8 cellular contexts compared by ENCODE assay signal in genomic region chr19:45676851-45677263, GRCh38. TPM values are rescaled to one million over a fixed set of nuclear protein-coding genes. Genes with fewer than 3 reads are reported as not detected.
DNase-seq lines count a peak whose midpoint lies in the region; ATAC-seq lines count a peak whose summit lies in the region.

No MANE protein-coding gene starts in this region.

- peak; percentile 10 for ATAC-seq in Right ventricle myocardium superior (ENCODE audit: poor library complexity)
- no peak for ATAC-seq in left ventricle myocardium superior
- ATAC-seq in left cardiac atrium: peak in 1 of 2 donors; percentile 40

- DNase-seq in Right ventricle myocardium superior (no peak), left ventricle myocardium superior (no peak), activated T-cell treated with anti-CD3 and anti-CD28 coated beads for 48 hours (ENCODE audit: low read depth) (peak; percentile 40), left cardiac atrium (peak; percentile 37), NCI-H2227 treated with DMSO at 0.1 percent for 48 hours (lab: John Stamatoyannopoulos, UW) (no peak), NCI-H1048 (lab: John Stamatoyannopoulos, UW) (no peak), GM03348 (ENCODE audit: low spot score) (no peak)
- DNase-seq in stimulated activated CD4-positive, alpha-beta T cell treated with anti-CD3 and anti-CD28 coated beads, Interleukin-2, amount 100 ng/mL, for 4 hours (ENCODE audit: low read depth): peak; percentile 83

- intact Hi-C loops in Right ventricle myocardium superior (cut with DNase I) (no loop called here), left ventricle myocardium superior (cut with micrococcal nuclease) (no loop called here), left cardiac atrium (cut with DNase I) (no loop called here)

RNA-seq across cellular contexts. Expression of gene GIPR, which starts 8.8 kb away (rescaled TPM):
- total RNA-seq in Right ventricle myocardium superior: 3.8 TPM
- 4.1 TPM for total RNA-seq in left ventricle myocardium superior
- 10 to 100 TPM in 1 of 2 donors, 1 to 10 TPM in 1; 7.2 to 11.0 TPM for total RNA-seq in left cardiac atrium

RNA-seq across cellular contexts. Expression of gene SNRPD2, which starts 14.9 kb away (rescaled TPM):
- total RNA-seq in Right ventricle myocardium superior: 251 TPM
- 233 TPM for total RNA-seq in left ventricle myocardium superior
- total RNA-seq in left cardiac atrium: 100 to 1,000 TPM; 251 to 270 TPM

RNA-seq across cellular contexts. Expression of gene QPCTL, which starts 15.6 kb away (rescaled TPM):
- 1.6 TPM for total RNA-seq in Right ventricle myocardium superior
- total RNA-seq in left ventricle myocardium superior: 1.2 TPM
- total RNA-seq in left cardiac atrium: 1 to 10 TPM; 2.9 to 3.2 TPM

RNA-seq across cellular contexts. Expression of gene EML2, which starts 37.7 kb away (rescaled TPM):
- total RNA-seq in Right ventricle myocardium superior: 30.6 TPM
- 33.4 TPM for total RNA-seq in left ventricle myocardium superior
- 10 to 100 TPM; 30.1 to 34.8 TPM for total RNA-seq in left cardiac atrium

RNA-seq across cellular contexts. Expression of gene FBXO46, which starts 53.8 kb away (rescaled TPM):
- total RNA-seq in Right ventricle myocardium superior: 14.5 TPM
- total RNA-seq in left ventricle myocardium superior: 15.4 TPM
- total RNA-seq in left cardiac atrium: 10 to 100 TPM in 1 of 2 donors, 1 to 10 TPM in 1; 9.6 to 10.8 TPM

Comparison
In these comparisons a context has a peak if more than half of its experiments do, and no peak if none do; other contexts are left out.
1. DNase-seq: peak in activated T-cell treated with anti-CD3 and anti-CD28 coated beads for 48 hours (single experiment), left cardiac atrium (single experiment) and stimulated activated CD4-positive, alpha-beta T cell treated with anti-CD3 and anti-CD28 coated beads, Interleukin-2, amount 100 ng/mL, for 4 hours (single experiment); none in Right ventricle myocardium superior (single experiment), left ventricle myocardium superior (single experiment), NCI-H2227 treated with DMSO at 0.1 percent for 48 hours (single experiment), NCI-H1048 (single experiment) and GM03348 (single experiment).